In the genomic region with DNA sequence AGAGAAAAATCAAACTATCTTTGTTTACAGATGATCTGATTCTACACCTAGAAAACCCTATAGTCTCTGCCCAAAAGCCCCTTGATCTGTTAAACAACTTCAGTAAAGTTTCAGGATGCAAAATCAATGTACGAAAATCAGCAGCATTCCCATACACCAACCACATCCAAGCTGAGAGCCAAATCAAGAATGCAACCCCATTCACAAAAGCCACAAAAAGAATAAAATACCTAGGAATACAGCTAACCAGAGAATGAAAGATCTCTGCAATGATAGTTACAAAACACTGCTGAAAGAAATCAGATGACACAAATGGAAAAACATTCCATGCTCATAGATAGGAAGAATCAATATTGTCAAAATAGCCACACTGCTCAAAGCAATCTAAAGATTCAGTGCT, we compare ENCODE assay signal across 31 cellular contexts.
"Had no signal": no experiment of that assay in that cellular context is flagged by ENCODE, and none has a peak within 500 bp of the region (broad histone marks: within the 10 kb centered on the region; RNA-seq: fewer than 3 reads in every experiment).

No MANE protein-coding gene starts in this region.

- H3K9me3 ChIP-seq: ovary, testis had no signal

- H3K4me2 ChIP-seq: neural progenitor cell, smooth muscle cell had no signal

- H3K36me3 Mint-ChIP-seq: neural progenitor cell; stimulated activated memory B cell treated with anti-CD40 and anti-IgM and Interleukin-4, amounts not matched to agents 10 μg/mL and 1 μg/mL and 100 μg/mL, for 72 hours; type B pancreatic cell had no signal

- H3K9ac ChIP-seq: neural progenitor cell, parathyroid adenoma had no signal

- ATAC-seq: natural killer cell; psoas muscle; right cardiac atrium; right lobe of liver; stimulated activated memory B cell treated with anti-CD40 and anti-IgM and Interleukin-4, amounts not matched to agents 10 μg/mL and 1 μg/mL and 100 μg/mL, for 72 hours; stimulated activated naive CD8-positive, alpha-beta T cell treated with anti-CD3 and anti-CD28 coated beads, Interleukin-15, amount 100 ng/mL, for 72 hours; stimulated activated naive CD8-positive, alpha-beta T cell treated with anti-CD3 and anti-CD28 coated beads, Interleukin-15, Interleukin-2, amounts not matched to agents 100 U/mL and 50 U/mL, for 24 hours; upper lobe of right lung had no signal

- H3K79me2 ChIP-seq: parathyroid adenoma had no signal

- H3K27ac ChIP-seq: neural progenitor cell, ovary, parathyroid adenoma, psoas muscle, right lobe of liver, skin epidermis, spleen, suprapubic skin, testis, tibial artery, transverse colon, upper lobe of right lung, uterus had no signal

- H3K27me3 ChIP-seq: neural progenitor cell, ovary, right lobe of liver, suprapubic skin, testis, tibial artery, transverse colon, upper lobe of right lung, uterus had no signal

- H3K36me3 ChIP-seq: neural progenitor cell, ovary, right lobe of liver, spleen, suprapubic skin, tibial artery, transverse colon, upper lobe of right lung, uterus had no signal

- H2AFZ ChIP-seq: neural progenitor cell, parathyroid adenoma had no signal

- H3K4me1 ChIP-seq: neural progenitor cell, parathyroid adenoma, psoas muscle, right lobe of liver, spleen, suprapubic skin, testis, transverse colon, upper lobe of right lung, uterus had no signal

- H3K4me3 Mint-ChIP-seq: natural killer cell; nephron; neural progenitor cell; stimulated activated memory B cell treated with anti-CD40 and anti-IgM and Interleukin-4, amounts not matched to agents 10 μg/mL and 1 μg/mL and 100 μg/mL, for 72 hours; stimulated activated naive CD8-positive, alpha-beta T cell treated with anti-CD3 and anti-CD28 coated beads, Interleukin-15, amount 100 ng/mL, for 72 hours; type B pancreatic cell had no signal

- H3K27ac Mint-ChIP-seq: natural killer cell; nephron; neural progenitor cell; progenitor cell of endocrine pancreas; stimulated activated memory B cell treated with anti-CD40 and anti-IgM and Interleukin-4, amounts not matched to agents 10 μg/mL and 1 μg/mL and 100 μg/mL, for 72 hours; stimulated activated naive CD8-positive, alpha-beta T cell treated with anti-CD3 and anti-CD28 coated beads, Interleukin-15, amount 100 ng/mL, for 72 hours; type B pancreatic cell had no signal

- H3K27me3 Mint-ChIP-seq: progenitor cell of endocrine pancreas; stimulated activated memory B cell treated with anti-CD40 and anti-IgM and Interleukin-4, amounts not matched to agents 10 μg/mL and 1 μg/mL and 100 μg/mL, for 72 hours; stimulated activated naive CD8-positive, alpha-beta T cell treated with anti-CD3 and anti-CD28 coated beads, Interleukin-15, amount 100 ng/mL, for 72 hours; type B pancreatic cell had no signal

- DNase-seq: natural killer cell; occipital lobe; ovary; posterior cingulate gyrus; psoas muscle; right cardiac atrium; right lobe of liver; spleen; stimulated activated CD4-positive, alpha-beta T cell treated with anti-CD3 and anti-CD28 coated beads, Interleukin-12 subunit alpha, Interleukin-12 subunit beta, amount 100 ng/mL, for 4 hours; stimulated activated CD4-positive, alpha-beta T cell treated with anti-CD3 and anti-CD28 coated beads, Interleukin-1b, Interleukin-23, amount 100 ng/mL, for 48 hours; stimulated activated CD4-positive, alpha-beta T cell treated with anti-CD3 and anti-CD28 coated beads, Interleukin-4, amount 100 ng/mL, for 1 hour; stimulated activated CD4-positive, alpha-beta T cell treated with anti-CD3 and anti-CD28 coated beads, Interleukin-4, amount 100 ng/mL, for 4 hours; stimulated activated CD8-positive, alpha-beta memory T cell treated with anti-CD3 and anti-CD28 coated beads, Interleukin-4, amount 100 ng/mL, for 48 hours; stimulated activated naive CD4-positive, alpha-beta T cell; stimulated activated naive CD8-positive, alpha-beta T cell treated with anti-CD3 and anti-CD28 coated beads, Interleukin-15, amount 100 ng/mL, for 72 hours; stimulated activated naive CD8-positive, alpha-beta T cell treated with anti-CD3 and anti-CD28 coated beads, Interleukin-15, Interleukin-2, amounts not matched to agents 100 U/mL and 50 U/mL, for 24 hours; substantia nigra; testis; tibial artery; transverse colon; upper lobe of right lung; uterus had no signal

- H3K4me3 ChIP-seq: neural progenitor cell, ovary, psoas muscle, right lobe of liver, skin epidermis, smooth muscle cell, spleen, suprapubic skin, testis, tibial artery, transverse colon, upper lobe of right lung, uterus had no signal

- H3K4me1 Mint-ChIP-seq: neural progenitor cell; stimulated activated memory B cell treated with anti-CD40 and anti-IgM and Interleukin-4, amounts not matched to agents 10 μg/mL and 1 μg/mL and 100 μg/mL, for 72 hours; stimulated activated naive CD8-positive, alpha-beta T cell treated with anti-CD3 and anti-CD28 coated beads, Interleukin-15, amount 100 ng/mL, for 72 hours had no signal
